8 cellular contexts compared by ENCODE assay signal in genomic region chr1:203005395-203006142, GRCh38. TPM values are rescaled to one million over a fixed set of nuclear protein-coding genes. Genes with fewer than 3 reads are reported as not detected.
DNase-seq lines count a peak whose midpoint lies in the region; ATAC-seq and TF ChIP-seq lines count a peak whose summit lies in the region.
"Not testable (repeated sequence)": the region's sequence is repeated elsewhere in the genome, so short reads cannot be mapped to it uniquely, and the experiment has no call there.

No MANE protein-coding gene starts in this region.

- H3K79me2 ChIP-seq in H9 (ENCODE audit: insufficient read depth, low read length) = not testable (repeated sequence)

- peaks cover 20 to 23% (median 21%) of the 10 kb centered on the region in 11 experiments for H3K36me3 ChIP-seq in BLaER1 treated with 17β-estradiol and CSF1 and Interleukin-3, amounts not matched to agents 10 nM and 100 nM
- H3K36me3 ChIP-seq in lower lobe of right lung = peaks cover 20% of the 10 kb centered on the region
- H3K36me3 ChIP-seq in rectal smooth muscle tissue (ENCODE audit: control insufficient read depth, insufficient read depth, low read length) = not testable (repeated sequence)

- H3K27me3 Mint-ChIP-seq in H9 (ENCODE audit: low read depth); T-helper 2 cell treated with Interferon-gamma antibody and Interleukin-4, amounts not matched to agents 5 μg/mL and 100 μg/mL, for 36 hours (ENCODE audit: low read depth); activated T-helper 1 cell treated with anti-CD3 and anti-CD28 coated beads, Interleukin-12 subunit alpha, Interleukin-12 subunit beta, Interleukin-2, Interleukin-4 antibody, amounts not matched to agents 30 ng/mL and 10 ng/mL and 1 ng/mL, durations not matched to agents 14 hours and 24 hours and 36 hours (ENCODE audit: insufficient read depth): not testable (repeated sequence)

- not testable (repeated sequence) for H2AK5ac ChIP-seq in H9 (ENCODE audit: insufficient read length, low read length)

- not testable (repeated sequence) for H4K91ac ChIP-seq in H9 (ENCODE audit: insufficient read length, low read depth, low read length)

- H3K23ac ChIP-seq in H9 (ENCODE audit: insufficient read length, low read depth, low read length) = not testable (repeated sequence)

- H3K4me2 ChIP-seq in BLaER1 treated with 17β-estradiol and CSF1 and Interleukin-3, amounts not matched to agents 10 nM and 100 nM = peak overlapping the region; percentile 62 to 92 (median 82)
- peak overlapping the region; percentile 82 for H3K4me2 ChIP-seq in H9 (ENCODE audit: insufficient read depth, insufficient read length, low read length)

- H3K4me3 ChIP-seq in BLaER1 treated with 17β-estradiol and CSF1 and Interleukin-3, amounts not matched to agents 10 nM and 100 nM = peak overlapping the region in 7 of 10 experiments; percentile 75 to 93 (median 85); a peak in 9 of 20 replicates
- H3K4me3 ChIP-seq in coronary artery (peak overlapping the region; percentile 91), lower lobe of right lung (peak overlapping the region; percentile 97), rectal smooth muscle tissue (ENCODE audit: low read length) (peak overlapping the region; percentile 61)

- not testable (repeated sequence) for H3K79me1 ChIP-seq in H9 (ENCODE audit: insufficient read depth, low read depth, low read length, poor library complexity, severe bottlenecking)

- H3K4me1 Mint-ChIP-seq in H9 = peaks cover 23 to 26% of the 10 kb centered on the region in 2 experiments
- peaks cover 18% of the 10 kb centered on the region for H3K4me1 Mint-ChIP-seq in T-helper 2 cell treated with Interferon-gamma antibody and Interleukin-4, amounts not matched to agents 5 μg/mL and 100 μg/mL, for 36 hours (ENCODE audit: low read depth)
- H3K4me1 Mint-ChIP-seq in activated T-helper 1 cell treated with anti-CD3 and anti-CD28 coated beads, Interleukin-12 subunit alpha, Interleukin-12 subunit beta, Interleukin-2, Interleukin-4 antibody, amounts not matched to agents 30 ng/mL and 10 ng/mL and 1 ng/mL, durations not matched to agents 14 hours and 24 hours and 36 hours (ENCODE audit: low read depth) = peaks cover 30% of the 10 kb centered on the region

- TF ChIP-seq CTCF in H9 (conservative IDR thresholded peaks at IDR 0.05); coronary artery (IDR thresholded peaks at IDR 0.05); lower lobe of right lung (IDR thresholded peaks at IDR 0.05): not testable (repeated sequence)

- peak overlapping the region; percentile 79; the same call in 1 of the 2 replicates for H3K14ac ChIP-seq in H9 (ENCODE audit: insufficient read depth, low read length)

- intact Hi-C loops in activated T-helper 1 cell treated with anti-CD3 and anti-CD28 coated beads, Interleukin-12 subunit alpha, Interleukin-12 subunit beta, Interleukin-2, Interleukin-4 antibody, amounts not matched to agents 30 ng/mL and 10 ng/mL and 1 ng/mL, durations not matched to agents 14 hours and 24 hours and 36 hours (cut with micrococcal nuclease) = loop anchor here (2.0 to 5.0 kb wide), 3 partner anchors 197 to 663 kb away; partner anchors contain the start of genes KDM5B and UBE2T
- intact Hi-C loops in lower lobe of right lung (cut with DNase I) = not testable (repeated sequence)

- not testable (repeated sequence) for H3K9me3 Mint-ChIP-seq in H9; T-helper 2 cell treated with Interferon-gamma antibody and Interleukin-4, amounts not matched to agents 5 μg/mL and 100 μg/mL, for 36 hours; activated T-helper 1 cell treated with anti-CD3 and anti-CD28 coated beads, Interleukin-12 subunit alpha, Interleukin-12 subunit beta, Interleukin-2, Interleukin-4 antibody, amounts not matched to agents 30 ng/mL and 10 ng/mL and 1 ng/mL, durations not matched to agents 14 hours and 24 hours and 36 hours

- H3K23me2 ChIP-seq in H9 (ENCODE audit: insufficient read length, low read depth, low read length, poor library complexity, severe bottlenecking) = not testable (repeated sequence)

- H3K9ac ChIP-seq in BLaER1 treated with 17β-estradiol and CSF1 and Interleukin-3, amounts not matched to agents 10 nM and 100 nM = peak overlapping the region in 8 of 11 experiments; percentile 87 to 94 (median 92); a peak in 15 of 22 replicates
- H3K9ac ChIP-seq in H9 (ENCODE audit: extremely low read depth, insufficient read length, low read length) = peak overlapping the region; percentile 59
- H3K9ac ChIP-seq in rectal smooth muscle tissue (ENCODE audit: low read length) = not testable (repeated sequence)

- H3K4me1 ChIP-seq in BLaER1 treated with 17β-estradiol and CSF1 and Interleukin-3, amounts not matched to agents 10 nM and 100 nM = peaks cover 26 to 73% (median 47%) of the 10 kb centered on the region in 10 experiments
- not testable (repeated sequence) for H3K4me1 ChIP-seq in H9 (ENCODE audit: insufficient read depth, low read length); rectal smooth muscle tissue (ENCODE audit: control insufficient read depth, insufficient read depth, low read length)
- peaks cover 19% of the 10 kb centered on the region for H3K4me1 ChIP-seq in lower lobe of right lung

- not testable (repeated sequence) for H4K8ac ChIP-seq in H9 (replicated peaks; ENCODE audit: insufficient read length, low read depth, low read length)

- peaks cover 12 to 19% (median 16%) of the 10 kb centered on the region in 3 experiments; a peak in 6 of 7 replicates for H3K36me3 Mint-ChIP-seq in H9 (ENCODE audit: insufficient read depth in 1 of 3, low read depth in 3 of 3)
- peaks cover 10% of the 10 kb centered on the region for H3K36me3 Mint-ChIP-seq in T-helper 2 cell treated with Interferon-gamma antibody and Interleukin-4, amounts not matched to agents 5 μg/mL and 100 μg/mL, for 36 hours (ENCODE audit: low read depth)
- H3K36me3 Mint-ChIP-seq in activated T-helper 1 cell treated with anti-CD3 and anti-CD28 coated beads, Interleukin-12 subunit alpha, Interleukin-12 subunit beta, Interleukin-2, Interleukin-4 antibody, amounts not matched to agents 30 ng/mL and 10 ng/mL and 1 ng/mL, durations not matched to agents 14 hours and 24 hours and 36 hours (ENCODE audit: low read depth) = not testable (repeated sequence)

- ATAC-seq in lower lobe of right lung = not testable (repeated sequence)

- DNase-seq in H9; T-helper 2 cell treated with Interferon-gamma antibody and Interleukin-4, amounts not matched to agents 5 μg/mL and 100 μg/mL, for 36 hours (ENCODE audit: low spot score); activated T-helper 1 cell treated with anti-CD3 and anti-CD28 coated beads, Interleukin-12 subunit alpha, Interleukin-12 subunit beta, Interleukin-2, Interleukin-4 antibody, amounts not matched to agents 30 ng/mL and 10 ng/mL and 1 ng/mL, durations not matched to agents 14 hours and 24 hours and 36 hours (ENCODE audit: low spot score); coronary artery (ENCODE audit: low spot score): not testable (repeated sequence)
- DNase-seq in NOMO-1 (lab: John Stamatoyannopoulos, UW; ENCODE audit: unreplicated experiment in 2 of 2) (peak; percentile 13 to 26), lower lobe of right lung (peak; percentile 48)

- H3K9me3 ChIP-seq in BLaER1 treated with 17β-estradiol and CSF1 and Interleukin-3, amounts not matched to agents 10 nM and 100 nM (replicated peaks in 1 of 11); H9 (ENCODE audit: control insufficient read depth, low read depth, low read length); lower lobe of right lung: not testable (repeated sequence)

- not testable (repeated sequence) for H2BK12ac ChIP-seq in H9 (ENCODE audit: insufficient read length, low read depth, low read length)

- not testable (repeated sequence) for H2BK20ac ChIP-seq in H9 (ENCODE audit: low read depth, low read length, poor library complexity, severe bottlenecking)

- not testable (repeated sequence) for H3K56ac ChIP-seq in H9 (ENCODE audit: insufficient read length, low read depth, low read length)

- not testable (repeated sequence) for H2BK15ac ChIP-seq in H9 (ENCODE audit: low read depth, low read length)

- not testable (repeated sequence) for H2BK5ac ChIP-seq in H9 (ENCODE audit: insufficient read length, low read length)

- H3K27ac ChIP-seq in BLaER1 treated with 17β-estradiol and CSF1 and Interleukin-3, amounts not matched to agents 10 nM and 100 nM = peak overlapping the region; percentile 78 to 89 (median 87); a peak in 21 of 22 replicates
- H3K27ac ChIP-seq in H9 (ENCODE audit: insufficient read length, low read depth, low read length) (peak overlapping the region; percentile 88), lower lobe of right lung (peak overlapping the region; percentile 89)
- H3K27ac ChIP-seq in coronary artery; rectal smooth muscle tissue (ENCODE audit: low read depth, low read length): not testable (repeated sequence)

- H3T11ph ChIP-seq in H9 (ENCODE audit: low read length) = not testable (repeated sequence)

- H3K27ac Mint-ChIP-seq in H9 = peak overlapping the region; percentile 94 to 100 (median 99); a peak in 6 of 7 replicates
- peak overlapping the region; percentile 93 for H3K27ac Mint-ChIP-seq in T-helper 2 cell treated with Interferon-gamma antibody and Interleukin-4, amounts not matched to agents 5 μg/mL and 100 μg/mL, for 36 hours
- H3K27ac Mint-ChIP-seq in activated T-helper 1 cell treated with anti-CD3 and anti-CD28 coated beads, Interleukin-12 subunit alpha, Interleukin-12 subunit beta, Interleukin-2, Interleukin-4 antibody, amounts not matched to agents 30 ng/mL and 10 ng/mL and 1 ng/mL, durations not matched to agents 14 hours and 24 hours and 36 hours = peak overlapping the region; percentile 96

- H4K5ac ChIP-seq in H9 (ENCODE audit: insufficient read length, low read depth, low read length) = not testable (repeated sequence)

- H2AFZ ChIP-seq in H9 (ENCODE audit: low read length) = peak overlapping the region; percentile 49

- WGBS in H9 (ENCODE audit: extremely low coverage, insufficient read length, low lambda C conversion rate) = no CpG with 5 or more reads among the region's 17 CpGs

- peak overlapping the region; percentile 97 to 98 for H3K4me3 Mint-ChIP-seq in H9
- H3K4me3 Mint-ChIP-seq in T-helper 2 cell treated with Interferon-gamma antibody and Interleukin-4, amounts not matched to agents 5 μg/mL and 100 μg/mL, for 36 hours = peak overlapping the region; percentile 91
- peak overlapping the region; percentile 89 for H3K4me3 Mint-ChIP-seq in activated T-helper 1 cell treated with anti-CD3 and anti-CD28 coated beads, Interleukin-12 subunit alpha, Interleukin-12 subunit beta, Interleukin-2, Interleukin-4 antibody, amounts not matched to agents 30 ng/mL and 10 ng/mL and 1 ng/mL, durations not matched to agents 14 hours and 24 hours and 36 hours

- peak overlapping the region; percentile 36; the same call in 1 of the 2 replicates for H3K4ac ChIP-seq in H9 (ENCODE audit: low read depth, low read length)

- H4K20me1 ChIP-seq in BLaER1 treated with 17β-estradiol and CSF1 and Interleukin-3, amounts not matched to agents 10 nM and 100 nM = peaks cover under 1 to 31% (median 20%) of the 10 kb centered on the region in 11 experiments; a peak in 15 of 22 replicates
- H4K20me1 ChIP-seq in H9 (ENCODE audit: control insufficient read depth, insufficient read depth, insufficient read length) = not testable (repeated sequence)

- H3K18ac ChIP-seq in H9 (ENCODE audit: insufficient read length, low read depth, low read length) = peak overlapping the region; percentile 86

- H3K27me3 ChIP-seq in BLaER1 treated with 17β-estradiol and CSF1 and Interleukin-3, amounts not matched to agents 10 nM and 100 nM; H9 (ENCODE audit: insufficient read depth, low read length); lower lobe of right lung (ENCODE audit: low read depth); rectal smooth muscle tissue (ENCODE audit: control insufficient read depth, insufficient read depth, low read length): not testable (repeated sequence)

- H2BK120ac ChIP-seq in H9 (ENCODE audit: low read depth, low read length, poor library complexity, severe bottlenecking) = peak overlapping the region; percentile 99

RNA-seq across cellular contexts. Expression of gene TMEM183A, which starts 1.6 kb away (rescaled TPM):
- total RNA-seq in H9 (2021) (93.4 and 96.0 TPM in 2 replicates), lower lobe of right lung (52.0 TPM)
- total RNA-seq in activated T-helper 1 cell treated with anti-CD3 and anti-CD28 coated beads, Interleukin-12 subunit alpha, Interleukin-12 subunit beta, Interleukin-2, Interleukin-4 antibody, amounts not matched to agents 30 ng/mL and 10 ng/mL and 1 ng/mL, durations not matched to agents 14 hours and 24 hours and 36 hours = 69.9 and 83.6 TPM in 2 replicates

RNA-seq across cellular contexts. Expression of gene PPFIA4, which starts 20.7 kb away (rescaled TPM):
- total RNA-seq in H9 (2021) (2.8 and 3.9 TPM in 2 replicates), lower lobe of right lung (1.3 TPM)
- 11.5 and 14.9 TPM in 2 replicates for total RNA-seq in activated T-helper 1 cell treated with anti-CD3 and anti-CD28 coated beads, Interleukin-12 subunit alpha, Interleukin-12 subunit beta, Interleukin-2, Interleukin-4 antibody, amounts not matched to agents 30 ng/mL and 10 ng/mL and 1 ng/mL, durations not matched to agents 14 hours and 24 hours and 36 hours

RNA-seq across cellular contexts. Expression of gene CYB5R1, which starts 38.5 kb away (rescaled TPM):
- total RNA-seq in H9 (2021) (21.4 and 21.5 TPM in 2 replicates), lower lobe of right lung (67.9 TPM)
- total RNA-seq in activated T-helper 1 cell treated with anti-CD3 and anti-CD28 coated beads, Interleukin-12 subunit alpha, Interleukin-12 subunit beta, Interleukin-2, Interleukin-4 antibody, amounts not matched to agents 30 ng/mL and 10 ng/mL and 1 ng/mL, durations not matched to agents 14 hours and 24 hours and 36 hours = 21.5 and 21.7 TPM in 2 replicates

RNA-seq across cellular contexts. Expression of gene ADIPOR1, which starts 47.5 kb away (rescaled TPM):
- total RNA-seq in H9 (2021) (65.0 and 69.7 TPM in 2 replicates), lower lobe of right lung (110 TPM)
- 88.7 and 93.3 TPM in 2 replicates for total RNA-seq in activated T-helper 1 cell treated with anti-CD3 and anti-CD28 coated beads, Interleukin-12 subunit alpha, Interleukin-12 subunit beta, Interleukin-2, Interleukin-4 antibody, amounts not matched to agents 30 ng/mL and 10 ng/mL and 1 ng/mL, durations not matched to agents 14 hours and 24 hours and 36 hours
